7 cellular contexts compared by ENCODE assay signal in genomic region chr4:98534151-98534550, GRCh38.
A peak's percentile ranks its signal among the peaks of the same experiment; 100 is the strongest.
DNase-seq lines count a peak whose midpoint lies in the region; ATAC-seq and TF ChIP-seq lines count a peak whose summit lies in the region.
"Not testable (repeated sequence)": the region's sequence is repeated elsewhere in the genome, so short reads cannot be mapped to it uniquely, and the experiment has no call there.

No MANE protein-coding gene starts in this region.

- H3K27ac ChIP-seq in Panc1 (ENCODE audit: low read length) = not testable (repeated sequence)

- H3K9me3 Mint-ChIP-seq in activated CD4-positive, alpha-beta T cell treated with anti-CD3 and anti-CD28 coated beads for 36 hours (ENCODE audit: low read depth); activated CD8-positive, alpha-beta memory T cell treated with anti-CD3 and anti-CD28 coated beads, Interleukin-2, amount 10 ng/mL, durations not matched to agents 7 days and 5 days (ENCODE audit: low read depth); activated T-helper 1 cell treated with anti-CD3 and anti-CD28 coated beads, Interleukin-12 subunit alpha, Interleukin-12 subunit beta, Interleukin-2, Interleukin-4 antibody, amounts not matched to agents 30 ng/mL and 10 ng/mL and 1 ng/mL, durations not matched to agents 14 hours and 24 hours and 36 hours; central memory CD8-positive, alpha-beta T cell; natural killer cell treated with Interleukin-12 subunit alpha and Interleukin-12 subunit beta and Interleukin-15 and Interleukin-18, amount 100 ng/mL, for 72 hours: not testable (repeated sequence)
- peaks cover 14% of the 10 kb centered on the region for H3K9me3 Mint-ChIP-seq in activated naive CD4-positive, alpha-beta T cell treated with anti-CD3 and anti-CD28 coated beads for 36 hours

- CTCF ChIA-PET in Panc1 (lab: Charles Lee); activated CD4-positive, alpha-beta T cell treated with anti-CD3 and anti-CD28 coated beads for 36 hours (lab: Charles Lee); activated CD8-positive, alpha-beta memory T cell treated with anti-CD3 and anti-CD28 coated beads, Interleukin-2, amount 10 ng/mL, durations not matched to agents 7 days and 5 days (lab: Charles Lee); activated naive CD4-positive, alpha-beta T cell treated with anti-CD3 and anti-CD28 coated beads for 36 hours (lab: Charles Lee): not testable (repeated sequence)

- H3K9me3 ChIP-seq in Panc1 (ENCODE audit: control insufficient read depth, insufficient read depth, low read depth, low read length) = not testable (repeated sequence)

- not testable (repeated sequence) for H3K36me3 ChIP-seq in Panc1 (ENCODE audit: control insufficient read depth, insufficient read depth, low read length)

- H3K4me1 Mint-ChIP-seq in activated CD4-positive, alpha-beta T cell treated with anti-CD3 and anti-CD28 coated beads for 36 hours = peaks cover 22% of the 10 kb centered on the region
- peaks cover 37% of the 10 kb centered on the region for H3K4me1 Mint-ChIP-seq in activated CD8-positive, alpha-beta memory T cell treated with anti-CD3 and anti-CD28 coated beads, Interleukin-2, amount 10 ng/mL, durations not matched to agents 7 days and 5 days
- peaks cover 46% of the 10 kb centered on the region for H3K4me1 Mint-ChIP-seq in activated T-helper 1 cell treated with anti-CD3 and anti-CD28 coated beads, Interleukin-12 subunit alpha, Interleukin-12 subunit beta, Interleukin-2, Interleukin-4 antibody, amounts not matched to agents 30 ng/mL and 10 ng/mL and 1 ng/mL, durations not matched to agents 14 hours and 24 hours and 36 hours (ENCODE audit: low read depth)
- H3K4me1 Mint-ChIP-seq in activated naive CD4-positive, alpha-beta T cell treated with anti-CD3 and anti-CD28 coated beads for 36 hours (ENCODE audit: low read depth) = not testable (repeated sequence)
- peaks cover 19% of the 10 kb centered on the region for H3K4me1 Mint-ChIP-seq in central memory CD8-positive, alpha-beta T cell
- H3K4me1 Mint-ChIP-seq in natural killer cell treated with Interleukin-12 subunit alpha and Interleukin-12 subunit beta and Interleukin-15 and Interleukin-18, amount 100 ng/mL, for 72 hours (ENCODE audit: low read depth in 2 of 2) = peaks cover 31 to 49% of the 10 kb centered on the region in 2 donors

- H3K27ac Mint-ChIP-seq in activated CD4-positive, alpha-beta T cell treated with anti-CD3 and anti-CD28 coated beads for 36 hours = peak overlapping the region; percentile 78
- H3K27ac Mint-ChIP-seq in activated CD8-positive, alpha-beta memory T cell treated with anti-CD3 and anti-CD28 coated beads, Interleukin-2, amount 10 ng/mL, durations not matched to agents 7 days and 5 days = peak overlapping the region; percentile 52
- H3K27ac Mint-ChIP-seq in activated T-helper 1 cell treated with anti-CD3 and anti-CD28 coated beads, Interleukin-12 subunit alpha, Interleukin-12 subunit beta, Interleukin-2, Interleukin-4 antibody, amounts not matched to agents 30 ng/mL and 10 ng/mL and 1 ng/mL, durations not matched to agents 14 hours and 24 hours and 36 hours = peak overlapping the region; percentile 90
- H3K27ac Mint-ChIP-seq in activated naive CD4-positive, alpha-beta T cell treated with anti-CD3 and anti-CD28 coated beads for 36 hours = peak overlapping the region; percentile 54
- H3K27ac Mint-ChIP-seq in central memory CD8-positive, alpha-beta T cell (ENCODE audit: low read depth) = peak overlapping the region; percentile 60
- peak overlapping the region; percentile 83 to 89 for H3K27ac Mint-ChIP-seq in natural killer cell treated with Interleukin-12 subunit alpha and Interleukin-12 subunit beta and Interleukin-15 and Interleukin-18, amount 100 ng/mL, for 72 hours

- POLR2A ChIA-PET in Panc1 (lab: Charles Lee); activated CD4-positive, alpha-beta T cell treated with anti-CD3 and anti-CD28 coated beads for 36 hours (lab: Charles Lee): not testable (repeated sequence)

- BruUV-seq in Panc1 (replicated peaks; lab: Mats Ljungman, UMichigan) = TSS peak; percentile 34

- intact Hi-C loops in Panc1 (cut with micrococcal nuclease; ENCODE audit: unreplicated experiment); activated CD4-positive, alpha-beta T cell treated with anti-CD3 and anti-CD28 coated beads for 36 hours (cut with DNase I, micrococcal nuclease); activated naive CD4-positive, alpha-beta T cell treated with anti-CD3 and anti-CD28 coated beads for 36 hours (cut with micrococcal nuclease): not testable (repeated sequence)
- intact Hi-C loops in activated T-helper 1 cell treated with anti-CD3 and anti-CD28 coated beads, Interleukin-12 subunit alpha, Interleukin-12 subunit beta, Interleukin-2, Interleukin-4 antibody, amounts not matched to agents 30 ng/mL and 10 ng/mL and 1 ng/mL, durations not matched to agents 14 hours and 24 hours and 36 hours (cut with micrococcal nuclease) = loop anchor here (1.0 kb wide), 4 partner anchors 23 to 129 kb away; no protein-coding TSS in a partner anchor

- not testable (repeated sequence) for TF ChIP-seq CTCF in Panc1 (IDR thresholded peaks at IDR 0.05)

- not testable (repeated sequence) for DNase-seq in Panc1 (ENCODE audit: low read depth, low spot score); activated CD4-positive, alpha-beta T cell treated with anti-CD3 and anti-CD28 coated beads for 36 hours; activated CD8-positive, alpha-beta memory T cell treated with anti-CD3 and anti-CD28 coated beads, Interleukin-2, amount 10 ng/mL, durations not matched to agents 7 days and 5 days; activated T-helper 1 cell treated with anti-CD3 and anti-CD28 coated beads, Interleukin-12 subunit alpha, Interleukin-12 subunit beta, Interleukin-2, Interleukin-4 antibody, amounts not matched to agents 30 ng/mL and 10 ng/mL and 1 ng/mL, durations not matched to agents 14 hours and 24 hours and 36 hours (ENCODE audit: low spot score); activated naive CD4-positive, alpha-beta T cell treated with anti-CD3 and anti-CD28 coated beads for 36 hours; central memory CD8-positive, alpha-beta T cell (ENCODE audit: low spot score in 2 of 2); natural killer cell treated with Interleukin-12 subunit alpha and Interleukin-12 subunit beta and Interleukin-15 and Interleukin-18, amount 100 ng/mL, for 72 hours (ENCODE audit: low spot score)

- in situ Hi-C loops in Panc1 (cut with HindIII; ENCODE audit: low pct_unique_long_range_greater_than_20kb, low sequenced_read_pairs) = not testable (repeated sequence)

- not testable (repeated sequence) for H3K27me3 ChIP-seq in Panc1 (ENCODE audit: control insufficient read depth, insufficient read depth, low read length)

- H3K4me3 ChIP-seq in Panc1 (ENCODE audit: low read depth in 2 of 2, low read length in 2 of 2) = not testable (repeated sequence)

- ATAC-seq in Panc1; activated CD4-positive, alpha-beta T cell treated with anti-CD3 and anti-CD28 coated beads for 36 hours; activated CD8-positive, alpha-beta memory T cell treated with anti-CD3 and anti-CD28 coated beads, Interleukin-2, amount 10 ng/mL, durations not matched to agents 7 days and 5 days; central memory CD8-positive, alpha-beta T cell (replicated peaks; ENCODE audit: extremely low read depth, poor library complexity, severe bottlenecking); natural killer cell treated with Interleukin-12 subunit alpha and Interleukin-12 subunit beta and Interleukin-15 and Interleukin-18, amount 100 ng/mL, for 72 hours: not testable (repeated sequence)

- not testable (repeated sequence) for H3K27me3 Mint-ChIP-seq in activated CD4-positive, alpha-beta T cell treated with anti-CD3 and anti-CD28 coated beads for 36 hours; activated CD8-positive, alpha-beta memory T cell treated with anti-CD3 and anti-CD28 coated beads, Interleukin-2, amount 10 ng/mL, durations not matched to agents 7 days and 5 days; activated T-helper 1 cell treated with anti-CD3 and anti-CD28 coated beads, Interleukin-12 subunit alpha, Interleukin-12 subunit beta, Interleukin-2, Interleukin-4 antibody, amounts not matched to agents 30 ng/mL and 10 ng/mL and 1 ng/mL, durations not matched to agents 14 hours and 24 hours and 36 hours (ENCODE audit: insufficient read depth); activated naive CD4-positive, alpha-beta T cell treated with anti-CD3 and anti-CD28 coated beads for 36 hours (ENCODE audit: low read depth); central memory CD8-positive, alpha-beta T cell; natural killer cell treated with Interleukin-12 subunit alpha and Interleukin-12 subunit beta and Interleukin-15 and Interleukin-18, amount 100 ng/mL, for 72 hours

- not testable (repeated sequence) for H3K36me3 Mint-ChIP-seq in activated CD4-positive, alpha-beta T cell treated with anti-CD3 and anti-CD28 coated beads for 36 hours (ENCODE audit: low read depth); activated naive CD4-positive, alpha-beta T cell treated with anti-CD3 and anti-CD28 coated beads for 36 hours (ENCODE audit: low read depth); central memory CD8-positive, alpha-beta T cell (ENCODE audit: insufficient read depth)
- H3K36me3 Mint-ChIP-seq in activated CD8-positive, alpha-beta memory T cell treated with anti-CD3 and anti-CD28 coated beads, Interleukin-2, amount 10 ng/mL, durations not matched to agents 7 days and 5 days = peaks cover 18% of the 10 kb centered on the region
- peaks cover 26% of the 10 kb centered on the region for H3K36me3 Mint-ChIP-seq in activated T-helper 1 cell treated with anti-CD3 and anti-CD28 coated beads, Interleukin-12 subunit alpha, Interleukin-12 subunit beta, Interleukin-2, Interleukin-4 antibody, amounts not matched to agents 30 ng/mL and 10 ng/mL and 1 ng/mL, durations not matched to agents 14 hours and 24 hours and 36 hours (ENCODE audit: low read depth)
- peaks cover 11% of the 10 kb centered on the region for H3K36me3 Mint-ChIP-seq in natural killer cell treated with Interleukin-12 subunit alpha and Interleukin-12 subunit beta and Interleukin-15 and Interleukin-18, amount 100 ng/mL, for 72 hours

- peak overlapping the region; percentile 10 for H3K4me3 Mint-ChIP-seq in activated CD4-positive, alpha-beta T cell treated with anti-CD3 and anti-CD28 coated beads for 36 hours
- not testable (repeated sequence) for H3K4me3 Mint-ChIP-seq in activated CD8-positive, alpha-beta memory T cell treated with anti-CD3 and anti-CD28 coated beads, Interleukin-2, amount 10 ng/mL, durations not matched to agents 7 days and 5 days; activated T-helper 1 cell treated with anti-CD3 and anti-CD28 coated beads, Interleukin-12 subunit alpha, Interleukin-12 subunit beta, Interleukin-2, Interleukin-4 antibody, amounts not matched to agents 30 ng/mL and 10 ng/mL and 1 ng/mL, durations not matched to agents 14 hours and 24 hours and 36 hours; activated naive CD4-positive, alpha-beta T cell treated with anti-CD3 and anti-CD28 coated beads for 36 hours; central memory CD8-positive, alpha-beta T cell
- H3K4me3 Mint-ChIP-seq in natural killer cell treated with Interleukin-12 subunit alpha and Interleukin-12 subunit beta and Interleukin-15 and Interleukin-18, amount 100 ng/mL, for 72 hours = peak overlapping the region; percentile 88

- not testable (repeated sequence) for H3K4me1 ChIP-seq in Panc1 (ENCODE audit: control insufficient read depth, insufficient read depth, low read length)
